ENCODE assay signal across 28 cellular contexts in the genomic region with DNA sequence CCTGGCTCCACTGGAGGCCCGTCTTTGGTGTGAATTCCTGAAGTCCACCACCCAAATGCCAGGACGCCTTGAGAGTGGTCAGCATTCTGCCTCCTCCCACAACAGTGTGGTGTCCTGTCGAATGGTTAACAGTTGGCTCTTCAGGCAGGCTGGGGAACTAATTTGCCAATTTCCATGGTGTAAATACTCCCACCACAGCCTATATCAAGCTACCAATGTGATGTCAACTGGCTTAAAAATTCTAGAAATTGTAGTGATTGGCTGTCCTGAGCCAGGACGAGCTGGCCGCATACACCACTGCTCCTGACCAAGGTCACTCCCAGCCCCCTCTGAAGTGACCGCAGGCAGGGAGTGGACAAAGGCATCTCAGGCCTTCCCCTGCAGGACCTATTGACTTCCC. TPM values are rescaled to one million over a fixed set of nuclear protein-coding genes. Genes with fewer than 3 reads are reported as not detected.
"Had no signal": no experiment of that assay in that cellular context is flagged by ENCODE, and none has a peak within 500 bp of the region (broad histone marks: within the 10 kb centered on the region; RNA-seq: fewer than 3 reads in every experiment).

No MANE protein-coding gene starts in this region.

- H3K36me3 ChIP-seq: esophagus muscularis mucosa, gastroesophageal sphincter, heart right ventricle, prostate gland, spleen, tibial artery had no signal

- H3K9me3 ChIP-seq: esophagus muscularis mucosa, gastroesophageal sphincter, heart right ventricle, mucosa of descending colon, prostate gland, spleen, testis, tibial artery had no signal

- H3K27ac ChIP-seq: coronary artery, esophagus muscularis mucosa, foreskin keratinocyte, gastroesophageal sphincter, heart right ventricle, prostate gland, skin epidermis, spleen, testis, tibial artery had no signal

- H3K4me3 ChIP-seq: coronary artery, esophagus muscularis mucosa, gastroesophageal sphincter, heart right ventricle, lung, mucosa of descending colon, prostate gland, skin epidermis, spleen, testis, tibial artery had no signal

- DNase-seq: dermis blood vessel endothelial cell; effector memory CD4-positive, alpha-beta T cell; glutamatergic neuron; heart right ventricle; immature natural killer cell; islet precursor cell; mesenchymal stem cell; naive B cell; spleen; stimulated activated CD4-positive, alpha-beta T cell treated with anti-CD3 and anti-CD28 coated beads, Interleukin-4, amount 100 ng/mL, for 4 hours; stimulated activated naive CD8-positive, alpha-beta T cell treated with anti-CD3 and anti-CD28 coated beads, Interleukin-15, Interleukin-2, amounts not matched to agents 100 U/mL and 50 U/mL, for 24 hours; substantia nigra; testis; tibial artery had no signal

- ATAC-seq: gastroesophageal sphincter; heart right ventricle; mucosa of descending colon; natural killer cell treated with Interleukin-12 subunit alpha and Interleukin-12 subunit beta and Interleukin-15 and Interleukin-18, amount 100 ng/mL, for 72 hours; right cardiac atrium; stimulated activated memory B cell treated with anti-CD40 and anti-IgM and Interleukin-4, amounts not matched to agents 10 μg/mL and 1 μg/mL and 100 μg/mL, for 72 hours; stimulated activated naive CD8-positive, alpha-beta T cell treated with anti-CD3 and anti-CD28 coated beads, Interleukin-15, Interleukin-2, amounts not matched to agents 100 U/mL and 50 U/mL, for 24 hours had no signal

- H3K4me1 ChIP-seq: foreskin keratinocyte, prostate gland, testis had no signal

RNA-seq across cellular contexts. Expression of gene UNC5A, which starts 11.1 kb away (rescaled TPM):
- total RNA-seq: esophagus muscularis mucosa; fibroblast of lung; mesothelial cell of epicardium; natural killer cell treated with Interleukin-12 subunit alpha and Interleukin-12 subunit beta and Interleukin-15 and Interleukin-18, amount 100 ng/mL, for 72 hours; osteocyte; spleen had no signal
